Comparison of ENCODE assay signal across 7 cellular contexts in genomic region chr7:151245360-151246160, GRCh38. TPM values are rescaled to one million over a fixed set of nuclear protein-coding genes. Genes with fewer than 3 reads are reported as not detected.
DNase-seq lines count a peak whose midpoint lies in the region; TF ChIP-seq lines count a peak whose summit lies in the region.

No MANE protein-coding gene starts in this region.

- peak; percentile 91 for DNase-seq in GM13977 (ENCODE audit: low spot score)
- peak; percentile 86 for DNase-seq in Karpas-422
- peak; percentile 83 for DNase-seq in activated CD8-positive, alpha-beta memory T cell treated with anti-CD3 and anti-CD28 coated beads for 24 hours
- DNase-seq in epidermal melanocyte (ENCODE audit: insufficient read length, low spot score), result peak; percentile 84
- no peak for DNase-seq in NK-92 treated with Interleukin-12 subunit alpha and Interleukin-12 subunit beta, amount 100 ng/mL, for 24 hours (lab: John Stamatoyannopoulos, UW)

- H3K4me3 Mint-ChIP-seq in nephron, result peak overlapping the region; percentile 92 to 98 (median 96)

- H3K4me2 ChIP-seq in Karpas-422 (ENCODE audit: low read depth, low read length, poor library complexity, severe bottlenecking), result peak overlapping the region; percentile 58

- peak overlapping the region in 2 of 3 experiments; percentile 98 for H3K27ac Mint-ChIP-seq in nephron

- peaks cover 5% of the 10 kb centered on the region; the same call in 1 of the 2 replicates for H4K20me1 ChIP-seq in Karpas-422 (ENCODE audit: insufficient read depth, low read depth, low read length)

- in situ Hi-C loops in GM13977 (cut with MboI; ENCODE audit: low pct_unique_long_range_greater_than_20kb, low sequenced_read_pairs, unreplicated experiment), result no loop called here

- H3K36me3 Mint-ChIP-seq in nephron (ENCODE audit: low read depth), result peaks cover 12% of the 10 kb centered on the region

- peak overlapping the region; percentile 42; the same call in 1 of the 2 replicates for H3K4me3 ChIP-seq in Karpas-422 (ENCODE audit: low read length)
- H3K4me3 ChIP-seq in urinary bladder (ENCODE audit: low read depth, low read length), result peak overlapping the region; percentile 42

- peaks cover 33% of the 10 kb centered on the region for H3K4me1 ChIP-seq in Karpas-422 (ENCODE audit: low read length)
- no peaks in the 10 kb centered on the region for H3K4me1 ChIP-seq in urinary bladder (ENCODE audit: insufficient read depth)

- no peaks in the 10 kb centered on the region for H3K27me3 ChIP-seq in Karpas-422 (ENCODE audit: low read length)

- H3K9ac ChIP-seq in Karpas-422 (ENCODE audit: low read length), result 0 out of 2 replicates have a peak overlapping the region, but pooled peaks have one; percentile 10

- no peak overlapping the region for H2AFZ ChIP-seq in Karpas-422 (ENCODE audit: low read length)

- TF ChIP-seq CTCF in GM13977 (IDR thresholded peaks at IDR 0.05; ENCODE audit: extremely low read depth, insufficient read depth, missing control alignments) (peak; percentile 61), nephron (IDR thresholded peaks at IDR 0.05; ENCODE audit: unreplicated experiment in 3 of 3) (peak; percentile 72 to 79 (median 74))

- H3K9me3 ChIP-seq in Karpas-422 (ENCODE audit: low read length), result no peaks in the 10 kb centered on the region

- peaks cover 38% of the 10 kb centered on the region for H3K4me1 Mint-ChIP-seq in nephron

- H3K36me3 ChIP-seq in Karpas-422 (ENCODE audit: insufficient read depth, low read length) (no peaks in the 10 kb centered on the region), urinary bladder (ENCODE audit: insufficient read depth) (no peaks in the 10 kb centered on the region)

- H3K9me3 Mint-ChIP-seq in nephron, result no peaks in the 10 kb centered on the region

- no peaks in the 10 kb centered on the region for H3K79me2 ChIP-seq in Karpas-422 (ENCODE audit: low read length)

- 4% methylated on average over 60 of the region's 60 CpGs for WGBS in urinary bladder

- H3K27ac ChIP-seq in Karpas-422 (ENCODE audit: low read length) (no peak overlapping the region), urinary bladder (ENCODE audit: low read depth) (no peak overlapping the region)

- no peaks in the 10 kb centered on the region for H3K9me2 ChIP-seq in Karpas-422 (replicated peaks; ENCODE audit: insufficient read depth, low read length)

- no peaks in the 10 kb centered on the region for H3K27me3 Mint-ChIP-seq in nephron (ENCODE audit: low read depth)

RNA-seq across cellular contexts. Expression of gene SMARCD3, which starts 2.9 kb away (rescaled TPM):
- 3.2 and 8.7 TPM in 2 replicates for total RNA-seq in Karpas-422 (2014; rRNA removed; shearing (Covaris generic); ENCODE audit: low replicate concordance)
- 33.2 TPM for total RNA-seq in urinary bladder
- polyA plus RNA-seq in urinary bladder, result 47.8 TPM

RNA-seq across cellular contexts. Expression of gene CHPF2, which starts 13.3 kb away (rescaled TPM):
- total RNA-seq in Karpas-422 (2014; rRNA removed; shearing (Covaris generic); ENCODE audit: low replicate concordance), result 24.7 and 33.2 TPM in 2 replicates
- total RNA-seq in urinary bladder, result 25.2 TPM
- polyA plus RNA-seq in urinary bladder, result 23.0 TPM

RNA-seq across cellular contexts. Expression of gene ABCF2, which starts 18.6 kb away (rescaled TPM):
- 31.2 and 48.6 TPM in 2 replicates for total RNA-seq in Karpas-422 (2014; rRNA removed; shearing (Covaris generic); ENCODE audit: low replicate concordance)
- 14.1 TPM for total RNA-seq in urinary bladder
- 29.6 TPM for polyA plus RNA-seq in urinary bladder

RNA-seq across cellular contexts. Expression of gene H2BK1, which starts 35.3 kb away (rescaled TPM):
- total RNA-seq in Karpas-422 (2014; rRNA removed; shearing (Covaris generic); ENCODE audit: low replicate concordance), result not detected in 2 replicates
- total RNA-seq in urinary bladder, result not detected
- polyA plus RNA-seq in urinary bladder, result not detected

RNA-seq across cellular contexts. Expression of gene ASB10, which starts 58.5 kb away (rescaled TPM):
- not detected in 2 replicates for total RNA-seq in Karpas-422 (2014; rRNA removed; shearing (Covaris generic); ENCODE audit: low replicate concordance)
- total RNA-seq in urinary bladder, result not detected
- polyA plus RNA-seq in urinary bladder, result not detected
